ENCODE assay signal across 19 cellular contexts in the genomic region with DNA sequence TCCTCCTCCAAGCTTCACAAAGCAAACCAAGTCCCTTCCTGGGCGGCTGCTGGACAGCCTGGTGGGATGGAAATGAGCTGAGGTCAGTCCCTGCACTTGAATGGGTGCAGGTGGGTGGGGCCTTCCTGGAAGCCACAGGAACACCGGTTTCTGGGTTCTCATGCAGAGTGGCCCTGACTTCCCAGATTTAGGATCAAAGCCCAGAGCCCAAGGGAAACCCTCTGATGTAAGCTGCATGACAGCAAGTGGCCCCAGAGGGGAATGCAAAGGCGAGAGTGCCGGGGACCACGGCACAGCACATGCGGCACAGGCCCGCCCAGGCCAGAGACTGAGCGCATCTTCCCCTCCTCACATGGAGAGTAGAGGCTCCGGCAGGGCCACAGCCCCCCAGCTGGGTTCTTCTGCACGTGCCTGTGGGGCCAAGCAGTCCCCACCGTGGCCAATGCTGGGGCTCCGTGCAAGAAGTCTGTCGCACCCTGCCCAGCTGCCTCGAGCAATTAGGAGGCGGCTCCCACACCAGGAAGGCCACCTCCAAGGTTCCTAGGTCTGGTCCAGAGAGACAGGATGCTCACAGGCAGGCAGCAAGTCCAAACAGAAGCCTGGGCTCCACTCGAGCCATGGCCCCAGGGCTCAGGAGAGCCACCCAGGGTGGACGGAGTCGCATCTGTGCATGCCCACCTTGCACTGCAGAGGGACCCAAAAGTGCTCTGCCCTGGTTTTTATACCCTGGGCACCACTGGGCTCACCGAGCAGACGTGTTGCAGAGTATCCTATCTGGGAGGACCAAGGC.
DNase-seq lines count a peak whose midpoint lies in the region; ATAC-seq, FAIRE-seq and TF ChIP-seq lines count a peak whose summit lies in the region.
"Had no signal": no experiment of that assay in that cellular context is flagged by ENCODE, and none has a peak within 500 bp of the region (broad histone marks: within the 10 kb centered on the region; RNA-seq: fewer than 3 reads in every experiment).

No MANE protein-coding gene starts in this region.

- FAIRE-seq in H1 (lab: Jason Lieb, UNC) = no peak

- no peak for ATAC-seq in activated T-cell treated with anti-CD3 and anti-CD28 coated beads, Interleukin-2, amount 50 U/mL, for 4 hours
- no peak for ATAC-seq in HG02763 (IDR thresholded peaks at IDR 0.05; ENCODE audit: unreplicated experiment)
- no peak for ATAC-seq in HG03460 (IDR thresholded peaks at IDR 0.05; ENCODE audit: unreplicated experiment)
- ATAC-seq: HCT116 had no signal

- H3K9me3 ChIP-seq in H1 (ENCODE audit: insufficient read depth in 2 of 2, low read depth in 1 of 2, low read length in 1 of 2) (no peaks in the 10 kb centered on the region), transverse colon (no peaks in the 10 kb centered on the region)

- H3K79me2 ChIP-seq in H1 (ENCODE audit: control insufficient read depth in 1 of 2, insufficient read depth in 2 of 2, low read length in 2 of 2) = no peaks in the 10 kb centered on the region

- H3K4me3 ChIP-seq in H1 (ENCODE audit: extremely low read depth in 1 of 4, insufficient read depth in 2 of 4, low read depth in 3 of 4, low read length in 4 of 4) = no peak overlapping the region
- H3K4me3 ChIP-seq in transverse colon = no peak overlapping the region
- H3K4me3 ChIP-seq: SK-N-MC had no signal

- H3K4me1 ChIP-seq in H1 (replicated peaks in 1 of 4; ENCODE audit: control insufficient read depth in 3 of 4, insufficient read depth in 4 of 4, low read length in 3 of 4) (peaks cover 8 to 22% (median 16%) of the 10 kb centered on the region in 4 experiments), transverse colon (peaks cover 8 to 23% (median 9%) of the 10 kb centered on the region in 4 donors)

- TF ChIP-seq RAD21 in H1 (IDR thresholded peaks at IDR 0.05 in 1 of 2, conservative IDR thresholded peaks at IDR 0.05 in 1 of 2; ENCODE audit: low read depth in 2 of 2, low read length in 2 of 2) = no peak

- no peak overlapping the region for H2BK20ac ChIP-seq in H1 (ENCODE audit: low read length)

- no peak overlapping the region for H2AFZ ChIP-seq in H1 (ENCODE audit: low read length)

- H2BK15ac ChIP-seq in H1 (ENCODE audit: low read length) = no peak overlapping the region

- H2BK120ac ChIP-seq in H1 (replicated peaks; ENCODE audit: low read depth, low read length) = no peak overlapping the region

- no peaks in the 10 kb centered on the region for H3K79me1 ChIP-seq in H1 (ENCODE audit: low read depth, low read length)

- H3K9me3 Mint-ChIP-seq in activated T-cell treated with anti-CD3 and anti-CD28 coated beads, Interleukin-2, amount 50 U/mL, for 24 hours = peaks cover 3% of the 10 kb centered on the region
- no peaks in the 10 kb centered on the region for H3K9me3 Mint-ChIP-seq in activated T-cell treated with anti-CD3 and anti-CD28 coated beads, Interleukin-2, amount 50 U/mL, for 4 hours
- H3K9me3 Mint-ChIP-seq in nephron = no peaks in the 10 kb centered on the region
- H3K9me3 Mint-ChIP-seq: activated naive CD4-positive, alpha-beta T cell treated with anti-CD3 and anti-CD28 coated beads, Interleukin-2, amount 50 U/mL, for 24 hours had no signal

- H3K56ac ChIP-seq in H1 (replicated peaks; ENCODE audit: insufficient read length, low read depth, low read length) = no peak overlapping the region

- H3K23me2 ChIP-seq in H1 (ENCODE audit: low read depth, low read length) = peaks cover 3% of the 10 kb centered on the region; the same call in 1 of the 2 replicates

- CTCF ChIA-PET in H1 (lab: Charles Lee; ENCODE audit: partially characterized antibody) = interaction anchor here (1.0 to 2.6 kb wide), 7 partner anchors 9 to 104 kb away, joined by 3 to 21 read pairs (median 4); no protein-coding TSS in a partner anchor

- H4K91ac ChIP-seq in H1 (replicated peaks; ENCODE audit: insufficient read length, low read length) = peak overlapping the region; percentile 5

- H3K23ac ChIP-seq in H1 (ENCODE audit: insufficient read length) = no peak overlapping the region

- 80% methylated on average over 20 of the region's 20 CpGs; no CpG with 5 or more reads in 1 of the 2 experiments for WGBS in H1 (ENCODE audit: extremely low coverage in 1 of 2, insufficient coverage in 1 of 2, insufficient read length in 1 of 2, insufficient replicate concordance in 2 of 2, low coverage in 1 of 2, low lambda C conversion rate in 2 of 2, missing lambda C conversion rate in 1 of 2), 2 experiments
- WGBS in transverse colon (ENCODE audit: low coverage in 1 of 2), 2 donors = 83% methylated on average over 20 of the region's 20 CpGs; no CpG with 5 or more reads in 1 of the 2 donors

- no peak for TF ChIP-seq CTCF in H1 (IDR thresholded peaks at IDR 0.05; ENCODE audit: control extremely low read depth in 1 of 3, insufficient read depth in 1 of 3, low read depth in 1 of 3, low read length in 3 of 3)
- TF ChIP-seq CTCF in nephron (IDR thresholded peaks at IDR 0.05; ENCODE audit: unreplicated experiment in 3 of 3) = no peak
- no peak for TF ChIP-seq CTCF in transverse colon (IDR thresholded peaks at IDR 0.05)

- TF ChIP-seq EP300 in H1 (IDR thresholded peaks at IDR 0.05; ENCODE audit: borderline replicate concordance in 1 of 2, low read depth in 2 of 2, low read length in 2 of 2) (no peak), transverse colon (IDR thresholded peaks at IDR 0.05; ENCODE audit: low read depth) (no peak)

- no peak overlapping the region; a peak in 1 of 7 replicates for H3K9ac ChIP-seq in H1 (replicated peaks in 1 of 4; ENCODE audit: extremely low read depth in 1 of 4, low read depth in 3 of 4, low read length in 3 of 4)

- no peak overlapping the region for H3K4me2 ChIP-seq in H1 (ENCODE audit: insufficient read depth in 1 of 2, low read depth in 2 of 2, low read length in 2 of 2)

- H3K36me3 Mint-ChIP-seq in activated T-cell treated with anti-CD3 and anti-CD28 coated beads, Interleukin-2, amount 50 U/mL, for 24 hours (ENCODE audit: low read depth) = no peaks in the 10 kb centered on the region
- no peaks in the 10 kb centered on the region for H3K36me3 Mint-ChIP-seq in activated T-cell treated with anti-CD3 and anti-CD28 coated beads, Interleukin-2, amount 50 U/mL, for 4 hours (ENCODE audit: insufficient read depth)
- no peaks in the 10 kb centered on the region for H3K36me3 Mint-ChIP-seq in nephron (ENCODE audit: low read depth)
- H3K36me3 Mint-ChIP-seq: activated naive CD4-positive, alpha-beta T cell treated with anti-CD3 and anti-CD28 coated beads, Interleukin-2, amount 50 U/mL, for 24 hours; CD14-positive monocyte had no signal

- no peak overlapping the region for H3K14ac ChIP-seq in H1 (ENCODE audit: insufficient read length)

- H3K27ac ChIP-seq in H1 (ENCODE audit: low read depth, low read length) (no peak overlapping the region), transverse colon (peak overlapping the region in 1 of 4 donors; percentile 34)
- H3K27ac ChIP-seq: SK-N-MC had no signal

- H3K4me3 Mint-ChIP-seq in activated T-cell treated with anti-CD3 and anti-CD28 coated beads, Interleukin-2, amount 50 U/mL, for 24 hours = no peak overlapping the region
- H3K4me3 Mint-ChIP-seq in activated T-cell treated with anti-CD3 and anti-CD28 coated beads, Interleukin-2, amount 50 U/mL, for 4 hours = no peak overlapping the region
- H3K4me3 Mint-ChIP-seq in nephron = no peak overlapping the region
- H3K4me3 Mint-ChIP-seq: activated naive CD4-positive, alpha-beta T cell treated with anti-CD3 and anti-CD28 coated beads, Interleukin-2, amount 50 U/mL, for 24 hours; CD14-positive monocyte had no signal

- DNase-seq in activated T-cell treated with anti-CD3 and anti-CD28 coated beads, Interleukin-2, amount 50 U/mL, for 24 hours = peak; percentile 7
- no peak for DNase-seq in activated T-cell treated with anti-CD3 and anti-CD28 coated beads, Interleukin-2, amount 50 U/mL, for 4 hours
- DNase-seq in H1 (ENCODE audit: low read depth in 1 of 2, low spot score in 2 of 2) (peak in 1 of 2 experiments; percentile 47), transverse colon (peak; percentile 4), nucleus accumbens (lab: John Stamatoyannopoulos, UW) (no peak)
- DNase-seq: activated CD4-positive, alpha-beta T cell treated with anti-CD3 and anti-CD28 coated beads for 4 hours; activated CD8-positive, alpha-beta memory T cell treated with anti-CD3 and anti-CD28 coated beads, Interleukin-2, amount 50 U/mL, for 4 hours; effector CD4-positive, alpha-beta T cell; NCI-H2029 treated with DMSO at 0.1 percent for 48 hours; NCI-H524 treated with DMSO at 0.1 percent for 48 hours; OCI-M1; T1000 had no signal

- H4K5ac ChIP-seq in H1 (ENCODE audit: insufficient read length, low read depth, low read length) = no peak overlapping the region

- peaks cover 0 to 17% (median 1%) of the 10 kb centered on the region in 4 experiments; a peak in 4 of 7 replicates for H3K27me3 ChIP-seq in H1 (replicated peaks in 1 of 4; ENCODE audit: control insufficient read depth in 3 of 4, extremely low read depth in 1 of 4, insufficient read depth in 3 of 4, low read length in 3 of 4)
- no peaks in the 10 kb centered on the region for H3K27me3 ChIP-seq in transverse colon

- H3K27ac Mint-ChIP-seq in activated T-cell treated with anti-CD3 and anti-CD28 coated beads, Interleukin-2, amount 50 U/mL, for 24 hours = no peak overlapping the region
- H3K27ac Mint-ChIP-seq in nephron = peak overlapping the region; percentile 82 to 97 (median 96)
- H3K27ac Mint-ChIP-seq: activated naive CD4-positive, alpha-beta T cell treated with anti-CD3 and anti-CD28 coated beads, Interleukin-2, amount 50 U/mL, for 24 hours had no signal

- in situ Hi-C loops in transverse colon (cut with MboI; ENCODE audit: low pct_ligation_motif_present in 1 of 4, low pct_unique_long_range_greater_than_20kb in 1 of 4, low sequenced_read_pairs in 3 of 4) = no loop called here

- no peaks in the 10 kb centered on the region for H3K4me1 Mint-ChIP-seq in activated T-cell treated with anti-CD3 and anti-CD28 coated beads, Interleukin-2, amount 50 U/mL, for 24 hours (ENCODE audit: low read depth)
- H3K4me1 Mint-ChIP-seq in activated T-cell treated with anti-CD3 and anti-CD28 coated beads, Interleukin-2, amount 50 U/mL, for 4 hours (ENCODE audit: low read depth) = no peaks in the 10 kb centered on the region
- peaks cover 27% of the 10 kb centered on the region for H3K4me1 Mint-ChIP-seq in nephron
- H3K4me1 Mint-ChIP-seq: activated naive CD4-positive, alpha-beta T cell treated with anti-CD3 and anti-CD28 coated beads, Interleukin-2, amount 50 U/mL, for 24 hours had no signal

- no peaks in the 10 kb centered on the region for H4K20me1 ChIP-seq in H1 (replicated peaks in 1 of 2; ENCODE audit: control insufficient read depth in 1 of 2, insufficient read depth in 2 of 2, low read length in 2 of 2)

- no peak overlapping the region; the same call in 1 of the 2 replicates for H4K8ac ChIP-seq in H1 (ENCODE audit: extremely low read depth, insufficient read depth, low read length)

- POLR2A ChIA-PET in H1 (lab: Charles Lee; ENCODE audit: partially characterized antibody) = no interaction called here

- no peak overlapping the region for H2AK5ac ChIP-seq in H1 (ENCODE audit: low read depth, low read length)

- no peak overlapping the region; the same call in 1 of the 2 replicates for H2BK12ac ChIP-seq in H1 (ENCODE audit: low read depth, low read length)

- no peak overlapping the region for H3K18ac ChIP-seq in H1 (ENCODE audit: extremely low read depth, low read length)

- intact Hi-C loops in transverse colon (cut with DNase I; ENCODE audit: low total_unique reads) = no loop called here

- H3K4ac ChIP-seq in H1 (replicated peaks; ENCODE audit: insufficient read length, low read depth, low read length) = no peak overlapping the region

- TF ChIP-seq POLR2A in H1 (IDR thresholded peaks at IDR 0.05; ENCODE audit: control extremely low read depth in 1 of 2, low read depth in 2 of 2, low read length in 2 of 2) = no peak
- TF ChIP-seq POLR2A in transverse colon (IDR thresholded peaks at IDR 0.05) = no peak

- peak overlapping the region; percentile 28; the same call in 1 of the 2 replicates for H2BK5ac ChIP-seq in H1 (ENCODE audit: low read depth, low read length)

- no peaks in the 10 kb centered on the region; a peak in 1 of 8 replicates for H3K36me3 ChIP-seq in H1 (ENCODE audit: control insufficient read depth in 2 of 4, insufficient read depth in 4 of 4, low read length in 3 of 4)
- no peaks in the 10 kb centered on the region for H3K36me3 ChIP-seq in transverse colon

- peaks cover 8% of the 10 kb centered on the region for H3K27me3 Mint-ChIP-seq in activated T-cell treated with anti-CD3 and anti-CD28 coated beads, Interleukin-2, amount 50 U/mL, for 24 hours
- H3K27me3 Mint-ChIP-seq in activated T-cell treated with anti-CD3 and anti-CD28 coated beads, Interleukin-2, amount 50 U/mL, for 4 hours (ENCODE audit: low read depth) = peaks cover 3% of the 10 kb centered on the region
- peaks cover 3% of the 10 kb centered on the region for H3K27me3 Mint-ChIP-seq in nephron (ENCODE audit: low read depth)

Comparison
In these comparisons a context has a peak if more than half of its experiments do, and no peak if none do; other contexts are left out.
1. DNase-seq: peak in activated T-cell treated with anti-CD3 and anti-CD28 coated beads, Interleukin-2, amount 50 U/mL, for 24 hours (single experiment) and transverse colon (single experiment); none in activated T-cell treated with anti-CD3 and anti-CD28 coated beads, Interleukin-2, amount 50 U/mL, for 4 hours (single experiment) and nucleus accumbens (0 of 56).